In the genomic region with DNA sequence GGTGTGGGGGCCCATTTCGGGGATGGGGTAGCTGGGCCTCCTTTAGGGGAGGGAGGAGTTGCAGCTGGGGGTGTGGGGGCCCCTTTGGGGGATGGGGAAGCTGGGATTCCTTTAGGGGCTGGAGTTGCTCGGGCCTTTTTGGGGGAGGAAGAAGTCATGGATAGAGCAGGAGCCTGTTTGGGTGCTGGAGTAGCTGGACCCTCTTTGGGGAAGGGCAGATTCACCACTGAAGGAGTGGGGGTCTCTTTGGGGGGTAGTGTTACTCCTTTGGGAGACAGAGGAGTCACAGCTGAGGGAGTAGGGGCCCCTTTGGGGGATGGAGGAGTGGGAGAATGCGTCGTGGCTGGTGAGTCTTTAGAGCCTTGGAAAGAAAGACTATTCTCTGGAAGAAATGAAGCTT, we compare ENCODE assay signal across 1 cellular context.
TF ChIP-seq lines count a peak whose summit lies in the region.

No MANE protein-coding gene starts in this region.

TF ChIP-seq in GM23338, 12 proteins besides CTCF, POLR2A, EP300 and RAD21 (continued from another document):
- TF ChIP-seq ZNF462 (CRISPR knock-in tag; IDR thresholded peaks at IDR 0.05) (no peak), CREB1 (CRISPR knock-in tag; IDR thresholded peaks at IDR 0.05; ENCODE audit: low read depth) (no peak), ZNF114 (CRISPR knock-in tag; IDR thresholded peaks at IDR 0.05) (no peak), ZNF331 (CRISPR knock-in tag; IDR thresholded peaks at IDR 0.05; ENCODE audit: low read depth) (no peak), JUNB (IDR thresholded peaks at IDR 0.05; ENCODE audit: unreplicated experiment) (no peak), ETS1 (IDR thresholded peaks at IDR 0.05) (no peak), NANOG (IDR thresholded peaks at IDR 0.05; ENCODE audit: borderline replicate concordance) (no peak), STAT1 (IDR thresholded peaks at IDR 0.05; ENCODE audit: unreplicated experiment) (no peak), EZH2 (IDR thresholded peaks at IDR 0.05; ENCODE audit: low read depth, unreplicated experiment) (no peak)
